9 cellular contexts compared by ENCODE assay signal in genomic region chr5:77167695-77168111, GRCh38. TPM values are rescaled to one million over a fixed set of nuclear protein-coding genes. Genes with fewer than 3 reads are reported as not detected.
DNase-seq lines count a peak whose midpoint lies in the region; ATAC-seq and TF ChIP-seq lines count a peak whose summit lies in the region.
"Had no signal": no experiment of that assay in that cellular context is flagged by ENCODE, and none has a peak within 500 bp of the region (broad histone marks: within the 10 kb centered on the region; RNA-seq: fewer than 3 reads in every experiment).

No MANE protein-coding gene starts in this region.

- DNase-seq in HCT116 (ENCODE audit: low read depth, low spot score) (no peak), T1000 (lab: John Stamatoyannopoulos, UW) (peak; percentile 34), globus pallidus (ENCODE audit: low spot score) (peak; percentile 37), stomach (no peak), NCI-H774 (lab: John Stamatoyannopoulos, UW) (no peak), islet precursor cell (no peak), D341Med (ENCODE audit: low spot score) (no peak)
- DNase-seq: glutamatergic neuron had no signal

- no peak for TF ChIP-seq EP300 in stomach (IDR thresholded peaks at IDR 0.05)

- 59 to 69% (median 67%) methylated on average over 4 of the region's 4 CpGs for WGBS in stomach, 5 donors

- H3K4me3 ChIP-seq in HCT116 (replicated peaks in 1 of 2; ENCODE audit: low read depth in 1 of 2, low read length in 2 of 2) (no peak overlapping the region), stomach (no peak overlapping the region)
- H3K4me3 ChIP-seq: skin epidermis had no signal

- H3K4me1 ChIP-seq in HCT116 (ENCODE audit: control insufficient read depth in 1 of 2, insufficient read depth in 2 of 2, low read length in 2 of 2) = peaks cover 10 to 21% of the 10 kb centered on the region in 2 experiments; a peak in 3 of 4 replicates
- peaks cover 9 to 25% (median 18%) of the 10 kb centered on the region in 4 donors for H3K4me1 ChIP-seq in stomach

- H4K20me1 ChIP-seq in HCT116 (ENCODE audit: insufficient read depth) = no peaks in the 10 kb centered on the region

- no peak for TF ChIP-seq RAD21 in HCT116 (IDR thresholded peaks at IDR 0.05; ENCODE audit: low read depth)

- CTCF ChIA-PET in HCT116 (lab: Charles Lee) = no interaction called here

- TF ChIP-seq CTCF in HCT116 (IDR thresholded peaks at IDR 0.05 in 2 of 3, conservative IDR thresholded peaks at IDR 0.05 in 1 of 3; ENCODE audit: borderline replicate concordance in 1 of 3, insufficient read depth in 1 of 3, low read depth in 2 of 3, low read length in 2 of 3) = no peak
- no peak for TF ChIP-seq CTCF in stomach (IDR thresholded peaks at IDR 0.05)

- RAD21 ChIA-PET in HCT116 (lab: Charles Lee; ENCODE audit: low non-redundant PET in 1 of 2, low total read pairs in 2 of 2, uncharacterized antibody in 2 of 2, unreplicated experiment in 2 of 2) = no interaction called here

- H3K27ac ChIP-seq in HCT116 (ENCODE audit: low read depth, low read length) = no peak overlapping the region
- peak overlapping the region in 3 of 5 donors; percentile 5 to 62 (median 50) for H3K27ac ChIP-seq in stomach

- no peaks in the 10 kb centered on the region for H3K27me3 ChIP-seq in HCT116 (ENCODE audit: insufficient read depth, low read length)
- no peaks in the 10 kb centered on the region for H3K27me3 ChIP-seq in stomach

- ATAC-seq in HCT116 = peak; percentile 22; the same call in 1 of the 2 replicates

- H3K9ac ChIP-seq in HCT116 (ENCODE audit: low read length) = no peak overlapping the region

- no peak overlapping the region for H2AFZ ChIP-seq in HCT116 (ENCODE audit: low read depth, low read length, poor library complexity, severe bottlenecking)

- H3K79me2 ChIP-seq in HCT116 (ENCODE audit: insufficient read depth, low read length) = no peaks in the 10 kb centered on the region

- H3K9me2 ChIP-seq in HCT116 (ENCODE audit: insufficient read depth) = no peaks in the 10 kb centered on the region

- H3K9me3 ChIP-seq in HCT116 (ENCODE audit: control insufficient read depth in 1 of 2, insufficient read depth in 1 of 2, low read depth in 1 of 2, low read length in 2 of 2) (no peaks in the 10 kb centered on the region), stomach (no peaks in the 10 kb centered on the region)

- peak overlapping the region; percentile 16 for H3K4me2 ChIP-seq in HCT116 (ENCODE audit: low read length)

- H3K36me3 ChIP-seq in HCT116 (ENCODE audit: control insufficient read depth in 1 of 2, insufficient read depth in 2 of 2, low read length in 2 of 2) = no peaks in the 10 kb centered on the region
- H3K36me3 ChIP-seq in stomach = no peaks in the 10 kb centered on the region

- POLR2A ChIA-PET in HCT116 (lab: Charles Lee) = no interaction called here

- BruUV-seq in HCT116 (replicated peaks; lab: Mats Ljungman, UMichigan) = no TSS peak

- TF ChIP-seq POLR2A in HCT116 (IDR thresholded peaks at IDR 0.05; ENCODE audit: borderline replicate concordance, extremely low read depth, insufficient read depth, insufficient read length) (no peak), stomach (IDR thresholded peaks at IDR 0.05) (no peak)

- intact Hi-C loops in HCT116 (cut with micrococcal nuclease) (no loop called here), stomach (cut with DNase I; ENCODE audit: low total_unique reads) (no loop called here)

TF ChIP-seq in HCT116, 20 proteins besides CTCF, POLR2A, EP300 and RAD21:
- TF ChIP-seq EZH2 (IDR thresholded peaks at IDR 0.05) (no peak), ZBTB33 (IDR thresholded peaks at IDR 0.05; ENCODE audit: extremely low read depth, insufficient replicate concordance, low read length) (no peak), EGR1 (IDR thresholded peaks at IDR 0.05; ENCODE audit: low read depth) (no peak), ELF1 (IDR thresholded peaks at IDR 0.05; ENCODE audit: borderline replicate concordance, low read depth) (no peak), CBX3 (IDR thresholded peaks at IDR 0.05; ENCODE audit: low read depth) (no peak), REST (IDR thresholded peaks at IDR 0.05; ENCODE audit: low read depth) (no peak), SRF (IDR thresholded peaks at IDR 0.05; ENCODE audit: low read depth) (no peak)
TF ChIP-seq in HCT116: peak in this region for 0.

RNA-seq across cellular contexts. Expression of gene PDE8B, which starts 42.8 kb away (rescaled TPM):
- total RNA-seq in HCT116 (2021; ENCODE audit: unreplicated experiment) (0.17 TPM), stomach (100 to 1,000 TPM in 1 of 5 donors, 10 to 100 TPM in 1, 1 to 10 TPM in 2, not detected in 1; 3.5 to 243 (median 18.1) TPM)
- 0.36 and 0.57 TPM in 2 replicates for polyA plus RNA-seq in HCT116 (2012)
- polyA plus RNA-seq in stomach = 1 to 10 TPM in 2 of 3 donors, under 1 TPM in 1; 0.56 to 1.4 (median 1.3) TPM

Comparison
In these comparisons a context has a peak if more than half of its experiments do, and no peak if none do; other contexts are left out.
1. DNase-seq: peak in T1000 (single experiment) and globus pallidus (single experiment); none in HCT116 (single experiment), stomach (single experiment), NCI-H774 (single experiment), islet precursor cell (single experiment) and D341Med (single experiment).